In genomic region chr15:74752011-74752410, GRCh38 we compare ENCODE assay signal across 2 cellular contexts.
TF ChIP-seq lines count a peak whose summit lies in the region.

No MANE protein-coding gene starts in this region.

TF ChIP-seq in HCT116, 20 proteins besides CTCF, POLR2A, EP300 and RAD21:
- TF ChIP-seq YY1 (IDR thresholded peaks at IDR 0.05; ENCODE audit: extremely low read depth, insufficient replicate concordance, low read depth, low read length) (no peak), SIN3A (IDR thresholded peaks at IDR 0.05; ENCODE audit: low read depth) (no peak), ZBTB33 (IDR thresholded peaks at IDR 0.05; ENCODE audit: extremely low read depth, insufficient replicate concordance, low read length) (no peak), ZFX (IDR thresholded peaks at IDR 0.05) (no peak), SP1 (IDR thresholded peaks at IDR 0.05; ENCODE audit: low read depth) (no peak), POLR2AphosphoS5 (IDR thresholded peaks at IDR 0.05; ENCODE audit: low read depth, low read length) (no peak), EGR1 (IDR thresholded peaks at IDR 0.05; ENCODE audit: low read depth) (no peak), SRF (IDR thresholded peaks at IDR 0.05; ENCODE audit: low read depth) (no peak), ZNF274 (IDR thresholded peaks at IDR 0.05; ENCODE audit: low read depth, low read length) (no peak), CBX3 (IDR thresholded peaks at IDR 0.05; ENCODE audit: low read depth) (no peak), JUND (IDR thresholded peaks at IDR 0.05) (no peak), FOSL1 (IDR thresholded peaks at IDR 0.05; ENCODE audit: low read depth) (no peak), ELF1 (IDR thresholded peaks at IDR 0.05; ENCODE audit: borderline replicate concordance, low read depth) (no peak)

TF ChIP-seq in GM23338, 12 proteins besides CTCF, POLR2A, EP300 and RAD21:
- TF ChIP-seq NANOG (IDR thresholded peaks at IDR 0.05; ENCODE audit: borderline replicate concordance), result no peak
- no peak for TF ChIP-seq CREB1 (CRISPR knock-in tag; IDR thresholded peaks at IDR 0.05; ENCODE audit: low read depth)
- TF ChIP-seq EZH2phosphoT487 (IDR thresholded peaks at IDR 0.05; ENCODE audit: unreplicated experiment), result no peak
- TF ChIP-seq ZNF114 (CRISPR knock-in tag; IDR thresholded peaks at IDR 0.05), result no peak
- TF ChIP-seq REST (IDR thresholded peaks at IDR 0.05; ENCODE audit: unreplicated experiment), result no peak
- no peak for TF ChIP-seq POLR2AphosphoS5 (IDR thresholded peaks at IDR 0.05; ENCODE audit: low read depth)
- no peak for TF ChIP-seq STAT1 (IDR thresholded peaks at IDR 0.05; ENCODE audit: unreplicated experiment)
- no peak for TF ChIP-seq JUNB (IDR thresholded peaks at IDR 0.05; ENCODE audit: unreplicated experiment)
- TF ChIP-seq ZNF462 (CRISPR knock-in tag; IDR thresholded peaks at IDR 0.05), result no peak
- no peak for TF ChIP-seq ETS1 (IDR thresholded peaks at IDR 0.05)
- no peak for TF ChIP-seq ZNF331 (CRISPR knock-in tag; IDR thresholded peaks at IDR 0.05; ENCODE audit: low read depth)
